ENCODE assay signal across 19 cellular contexts in the genomic region with DNA sequence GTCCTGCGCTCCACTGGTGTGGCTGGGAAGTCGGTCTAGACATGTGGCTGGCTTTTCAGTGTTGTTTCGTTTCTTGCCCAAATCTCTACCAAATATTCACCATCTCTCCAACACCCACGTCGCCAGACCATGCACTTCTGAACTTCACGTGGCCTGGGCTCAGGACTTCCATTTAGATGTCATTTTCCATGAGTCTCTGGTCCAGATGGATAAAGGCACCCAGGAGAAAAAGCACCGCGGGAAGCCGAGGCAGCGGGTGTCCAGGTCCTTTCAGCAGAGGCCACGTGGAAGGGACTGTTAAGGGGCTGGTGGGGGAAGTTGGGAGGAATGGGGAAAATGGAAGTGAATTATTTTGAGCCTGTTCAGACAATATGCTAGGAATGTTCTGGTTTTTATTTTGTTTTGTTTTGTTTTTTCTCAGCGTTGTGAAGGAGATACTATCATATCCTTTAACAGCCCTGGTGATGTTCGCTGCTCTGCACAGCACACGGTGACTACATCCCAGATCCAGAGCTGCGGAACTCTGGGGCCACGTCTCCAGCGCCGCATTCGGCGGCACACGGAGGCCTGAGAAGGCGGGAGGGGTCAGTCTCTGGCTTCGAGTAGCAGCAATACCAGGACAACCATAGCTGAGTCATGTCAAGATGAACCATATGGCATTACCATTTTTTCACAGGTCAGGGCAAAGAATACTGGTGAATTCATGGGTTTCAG.
DNase-seq lines count a peak whose midpoint lies in the region; ATAC-seq and TF ChIP-seq lines count a peak whose summit lies in the region.
"Had no signal": no experiment of that assay in that cellular context is flagged by ENCODE, and none has a peak within 500 bp of the region (broad histone marks: within the 10 kb centered on the region; RNA-seq: fewer than 3 reads in every experiment).

No MANE protein-coding gene starts in this region.

- no peaks in the 10 kb centered on the region for H3K27me3 Mint-ChIP-seq in chondrocyte (ENCODE audit: low read depth)
- peaks cover 7% of the 10 kb centered on the region for H3K27me3 Mint-ChIP-seq in CD4-positive, alpha-beta T cell
- H3K27me3 Mint-ChIP-seq: B cell had no signal

- H4K20me1 ChIP-seq in osteoblast (ENCODE audit: insufficient read depth, low read length), result no peaks in the 10 kb centered on the region
- H4K20me1 ChIP-seq: BLaER1 treated with 17β-estradiol and CSF1 and Interleukin-3, amounts not matched to agents 10 nM and 100 nM had no signal

- H3K4me2 ChIP-seq in osteoblast (ENCODE audit: insufficient read depth, low read length), result no peak overlapping the region
- H3K4me2 ChIP-seq: BLaER1 treated with 17β-estradiol and CSF1 and Interleukin-3, amounts not matched to agents 10 nM and 100 nM had no signal

- H3K27me3 ChIP-seq in osteoblast (ENCODE audit: insufficient read depth, low read length), result no peaks in the 10 kb centered on the region
- H3K27me3 ChIP-seq in CD4-positive, alpha-beta T cell (ENCODE audit: control insufficient read depth, insufficient read depth, low read length), result peaks cover 6% of the 10 kb centered on the region
- H3K27me3 ChIP-seq: BLaER1 treated with 17β-estradiol and CSF1 and Interleukin-3, amounts not matched to agents 10 nM and 100 nM had no signal

- H3K79me2 ChIP-seq in osteoblast (ENCODE audit: insufficient read depth, low read length), result no peaks in the 10 kb centered on the region

- peak overlapping the region; percentile 70 for H3K27ac Mint-ChIP-seq in chondrocyte (ENCODE audit: unreplicated experiment)
- H3K27ac Mint-ChIP-seq in CD4-positive, alpha-beta T cell, result no peak overlapping the region
- H3K27ac Mint-ChIP-seq: B cell; CD8-positive, alpha-beta memory T cell; HFFc6 had no signal

- CTCF ChIA-PET in CD4-positive, alpha-beta T cell (lab: Charles Lee), result no interaction called here

- H3K4me3 Mint-ChIP-seq in chondrocyte (ENCODE audit: unreplicated experiment), result no peak overlapping the region
- H3K4me3 Mint-ChIP-seq in CD4-positive, alpha-beta T cell, result no peak overlapping the region
- H3K4me3 Mint-ChIP-seq: B cell; CD8-positive, alpha-beta memory T cell; HFFc6 had no signal

- ATAC-seq in CD4-positive, alpha-beta T cell (ENCODE audit: poor library complexity), result no peak
- ATAC-seq: HCT116 had no signal

- H3K27ac ChIP-seq in osteoblast (ENCODE audit: low read depth, low read length), result no peak overlapping the region
- no peak overlapping the region for H3K27ac ChIP-seq in CD4-positive, alpha-beta T cell (ENCODE audit: low read depth, low read length)
- H3K27ac ChIP-seq: BLaER1 treated with 17β-estradiol and CSF1 and Interleukin-3, amounts not matched to agents 10 nM and 100 nM had no signal

- H3K4me1 ChIP-seq in osteoblast (ENCODE audit: insufficient read depth, low read length), result peaks cover 4% of the 10 kb centered on the region

- H3K4me3 ChIP-seq in fibroblast of mammary gland (ENCODE audit: control insufficient read depth, low read depth, low read length) (no peak overlapping the region), osteoblast (ENCODE audit: insufficient read depth, low read length) (no peak overlapping the region)
- H3K4me3 ChIP-seq: BLaER1 treated with 17β-estradiol and CSF1 and Interleukin-3, amounts not matched to agents 10 nM and 100 nM had no signal

- H3K36me3 ChIP-seq in osteoblast (ENCODE audit: insufficient read depth, low read length), result no peaks in the 10 kb centered on the region
- H3K36me3 ChIP-seq: BLaER1 treated with 17β-estradiol and CSF1 and Interleukin-3, amounts not matched to agents 10 nM and 100 nM had no signal

- DNase-seq in M059J (ENCODE audit: low read depth) (peak; percentile 48), chondrocyte (ENCODE audit: low spot score) (no peak), fibroblast of mammary gland (ENCODE audit: low read depth) (peak; percentile 11), osteoblast (ENCODE audit: insufficient read length, low spot score, missing footprints) (peak; percentile 66), EL (no peak), ecto neural progenitor cell (ENCODE audit: low spot score) (no peak), amygdala (lab: John Stamatoyannopoulos, UW) (no peak)
- DNase-seq in CD4-positive, alpha-beta T cell, result no peak
- DNase-seq: CD8-positive, alpha-beta memory T cell; COR-L47; DMS 273 treated with DMSO at 0.1 percent for 48 hours; DMS53; DND-41; GOT3; H7; HFFc6 had no signal

- H3K4me1 Mint-ChIP-seq in chondrocyte (ENCODE audit: low read depth), result peaks cover 11% of the 10 kb centered on the region
- H3K4me1 Mint-ChIP-seq in CD4-positive, alpha-beta T cell (ENCODE audit: low read depth), result no peaks in the 10 kb centered on the region
- H3K4me1 Mint-ChIP-seq: B cell; CD8-positive, alpha-beta memory T cell had no signal

- no peaks in the 10 kb centered on the region for H3K9me3 Mint-ChIP-seq in chondrocyte (ENCODE audit: low read depth)
- H3K9me3 Mint-ChIP-seq in CD4-positive, alpha-beta T cell, result no peaks in the 10 kb centered on the region

- intact Hi-C loops in CD4-positive, alpha-beta T cell (cut with DNase I, micrococcal nuclease), result no loop called here

- no peaks in the 10 kb centered on the region for H3K9me3 ChIP-seq in osteoblast (ENCODE audit: low read depth, low read length)
- H3K9me3 ChIP-seq in CD4-positive, alpha-beta T cell (ENCODE audit: control insufficient read depth, low read length), result no peaks in the 10 kb centered on the region

- TF ChIP-seq CTCF in chondrocyte (IDR thresholded peaks at IDR 0.05) (no peak), fibroblast of mammary gland (conservative IDR thresholded peaks at IDR 0.05; ENCODE audit: control insufficient read depth, insufficient read depth, low read depth, low read length) (no peak), osteoblast (IDR thresholded peaks at IDR 0.05; ENCODE audit: extremely low read depth, low read depth, low read length) (no peak)
- no peak for TF ChIP-seq CTCF in CD4-positive, alpha-beta T cell (IDR thresholded peaks at IDR 0.05)

- POLR2A ChIA-PET in CD4-positive, alpha-beta T cell (lab: Charles Lee), result no interaction called here

- peaks cover 1% of the 10 kb centered on the region for H3K36me3 Mint-ChIP-seq in chondrocyte (ENCODE audit: low read depth)
- H3K36me3 Mint-ChIP-seq in CD4-positive, alpha-beta T cell (ENCODE audit: low read depth), result no peaks in the 10 kb centered on the region
- H3K36me3 Mint-ChIP-seq: CD8-positive, alpha-beta memory T cell had no signal

- H2AFZ ChIP-seq in osteoblast (ENCODE audit: low read length), result no peak overlapping the region

Comparison
In these comparisons a context has a peak if more than half of its experiments do, and no peak if none do; other contexts are left out.
1. DNase-seq: peak in M059J (single experiment), fibroblast of mammary gland (single experiment) and osteoblast (single experiment); none in chondrocyte (single experiment), CD4-positive, alpha-beta T cell (0 of 10), EL (single experiment), ecto neural progenitor cell (single experiment) and amygdala (0 of 56).